9 cellular contexts compared by ENCODE assay signal in the genomic region with DNA sequence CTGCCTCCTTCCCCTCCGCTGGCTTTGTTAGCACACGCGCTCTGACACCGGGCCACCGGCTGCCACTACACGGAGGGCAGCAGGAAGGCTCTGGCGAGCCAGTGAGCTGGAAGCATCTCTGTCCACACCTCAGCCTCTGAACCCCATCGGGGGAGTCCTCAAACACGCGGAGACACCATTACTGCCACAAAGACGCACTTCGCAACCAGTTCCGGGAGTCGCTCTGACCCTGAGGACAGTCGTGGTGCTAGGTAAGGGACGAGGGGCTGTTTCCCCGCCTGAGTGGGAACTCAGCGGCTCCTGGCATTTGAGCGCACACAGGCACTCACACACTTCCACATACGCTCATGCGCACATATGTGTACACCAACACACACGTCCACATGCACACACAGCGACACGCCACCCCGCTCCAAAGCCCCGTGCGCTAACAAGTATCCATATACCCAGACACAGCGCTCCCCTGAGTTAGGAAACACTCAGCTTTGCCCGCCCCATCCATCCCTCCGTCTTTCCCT.
DNase-seq lines count a peak whose midpoint lies in the region; ATAC-seq and TF ChIP-seq lines count a peak whose summit lies in the region.
"Had no signal": no experiment of that assay in that cellular context is flagged by ENCODE, and none has a peak within 500 bp of the region (broad histone marks: within the 10 kb centered on the region; RNA-seq: fewer than 3 reads in every experiment).

No MANE protein-coding gene starts in this region.

- peak overlapping the region; percentile 75 for H3K27ac Mint-ChIP-seq in activated CD8-positive, alpha-beta memory T cell treated with anti-CD3 and anti-CD28 coated beads, Interleukin-2, amount 10 ng/mL, durations not matched to agents 7 days and 5 days

- CTCF ChIA-PET in activated CD8-positive, alpha-beta memory T cell treated with anti-CD3 and anti-CD28 coated beads, Interleukin-2, amount 10 ng/mL, durations not matched to agents 7 days and 5 days (lab: Charles Lee), result interaction anchor here (0.9 kb wide), 1 partner anchor 103 kb away, joined by 3 read pairs; no protein-coding TSS in a partner anchor

- peak overlapping the region; percentile 84 for H2AFZ ChIP-seq in KMS-11 (ENCODE audit: low read depth)

- H3K27me3 Mint-ChIP-seq in activated CD8-positive, alpha-beta memory T cell treated with anti-CD3 and anti-CD28 coated beads, Interleukin-2, amount 10 ng/mL, durations not matched to agents 7 days and 5 days, result peaks cover 31% of the 10 kb centered on the region

- H3K4me3 ChIP-seq in KMS-11 (IDR thresholded peaks at IDR 0.05; ENCODE audit: insufficient read depth, low read depth, low read length) (peak overlapping the region; percentile 31), skeletal muscle cell (ENCODE audit: low read depth, low read length) (peak overlapping the region; percentile 97)

- peak overlapping the region; percentile 88 for H3K4me2 ChIP-seq in KMS-11

- H3K4me1 Mint-ChIP-seq in activated CD8-positive, alpha-beta memory T cell treated with anti-CD3 and anti-CD28 coated beads, Interleukin-2, amount 10 ng/mL, durations not matched to agents 7 days and 5 days, result peaks cover 36% of the 10 kb centered on the region

- H3K36me3 ChIP-seq in KMS-11 (ENCODE audit: insufficient read depth), result no peaks in the 10 kb centered on the region

- DNase-seq in DMS 273 (lab: John Stamatoyannopoulos, UW; ENCODE audit: unreplicated experiment) (peak; percentile 55), DMS 273 treated with DMSO at 0.1 percent for 48 hours (lab: John Stamatoyannopoulos, UW) (no peak), left ventricle myocardium superior (peak; percentile 39), skeletal muscle cell (ENCODE audit: low read depth) (no peak), LoVo (ENCODE audit: low spot score) (no peak)
- DNase-seq in activated CD8-positive, alpha-beta memory T cell treated with anti-CD3 and anti-CD28 coated beads, Interleukin-2, amount 10 ng/mL, durations not matched to agents 7 days and 5 days, result no peak

- H3K27ac ChIP-seq in KMS-11, result peak overlapping the region; percentile 54
- H3K27ac ChIP-seq: 22Rv1 had no signal

- TF ChIP-seq CTCF in KMS-11 (conservative IDR thresholded peaks at IDR 0.05; ENCODE audit: low read depth, low read length), result no peak

- H3K79me2 ChIP-seq in KMS-11 (ENCODE audit: insufficient read depth, low read depth), result peaks cover 45% of the 10 kb centered on the region

- ATAC-seq in GM21717 (IDR thresholded peaks at IDR 0.05; ENCODE audit: unreplicated experiment) (peak; percentile 32), left ventricle myocardium superior (peak; percentile 33)
- peak; percentile 48 for ATAC-seq in activated CD8-positive, alpha-beta memory T cell treated with anti-CD3 and anti-CD28 coated beads, Interleukin-2, amount 10 ng/mL, durations not matched to agents 7 days and 5 days

- no peaks in the 10 kb centered on the region for H3K9me3 Mint-ChIP-seq in activated CD8-positive, alpha-beta memory T cell treated with anti-CD3 and anti-CD28 coated beads, Interleukin-2, amount 10 ng/mL, durations not matched to agents 7 days and 5 days (ENCODE audit: low read depth)

- peak overlapping the region; percentile 87 for H3K4me3 Mint-ChIP-seq in activated CD8-positive, alpha-beta memory T cell treated with anti-CD3 and anti-CD28 coated beads, Interleukin-2, amount 10 ng/mL, durations not matched to agents 7 days and 5 days

- peaks cover 6% of the 10 kb centered on the region for H3K36me3 Mint-ChIP-seq in activated CD8-positive, alpha-beta memory T cell treated with anti-CD3 and anti-CD28 coated beads, Interleukin-2, amount 10 ng/mL, durations not matched to agents 7 days and 5 days

- peak overlapping the region; percentile 73 for H3K9ac ChIP-seq in KMS-11

- H3K27me3 ChIP-seq in KMS-11 (ENCODE audit: insufficient read depth, low read depth), result no peaks in the 10 kb centered on the region

- H4K20me1 ChIP-seq in KMS-11 (ENCODE audit: insufficient read depth), result no peaks in the 10 kb centered on the region

- peaks cover 34% of the 10 kb centered on the region for H3K4me1 ChIP-seq in KMS-11 (ENCODE audit: low read depth, poor library complexity, severe bottlenecking)

- intact Hi-C loops in left ventricle myocardium superior (cut with micrococcal nuclease), result no loop called here

Comparison
In these comparisons a context has a peak if more than half of its experiments do, and no peak if none do; other contexts are left out.
1. DNase-seq: peak in DMS 273 (single experiment) and left ventricle myocardium superior (single experiment); none in DMS 273 treated with DMSO at 0.1 percent for 48 hours (single experiment), activated CD8-positive, alpha-beta memory T cell treated with anti-CD3 and anti-CD28 coated beads, Interleukin-2, amount 10 ng/mL, durations not matched to agents 7 days and 5 days (single experiment), skeletal muscle cell (single experiment) and LoVo (single experiment).
2. Peak in every context shown above with its lines, with median percentiles within 50 percentile points of each other: ATAC-seq.